Comparison of ENCODE assay signal across 1 cellular context in genomic region chr22:22391543-22391942, GRCh38.
TF ChIP-seq lines count a peak whose summit lies in the region.

No MANE protein-coding gene starts in this region.

TF ChIP-seq in GM23338, 12 proteins besides CTCF, POLR2A, EP300 and RAD21 (continued from another document):
- TF ChIP-seq ETS1 (IDR thresholded peaks at IDR 0.05) (no peak), NANOG (IDR thresholded peaks at IDR 0.05; ENCODE audit: borderline replicate concordance) (no peak), ZNF114 (CRISPR knock-in tag; IDR thresholded peaks at IDR 0.05) (no peak), ZNF462 (CRISPR knock-in tag; IDR thresholded peaks at IDR 0.05) (no peak), EZH2 (IDR thresholded peaks at IDR 0.05; ENCODE audit: low read depth, unreplicated experiment) (peak; percentile 0), CREB1 (CRISPR knock-in tag; IDR thresholded peaks at IDR 0.05; ENCODE audit: low read depth) (no peak)
- TF ChIP-seq, protein P1, sequence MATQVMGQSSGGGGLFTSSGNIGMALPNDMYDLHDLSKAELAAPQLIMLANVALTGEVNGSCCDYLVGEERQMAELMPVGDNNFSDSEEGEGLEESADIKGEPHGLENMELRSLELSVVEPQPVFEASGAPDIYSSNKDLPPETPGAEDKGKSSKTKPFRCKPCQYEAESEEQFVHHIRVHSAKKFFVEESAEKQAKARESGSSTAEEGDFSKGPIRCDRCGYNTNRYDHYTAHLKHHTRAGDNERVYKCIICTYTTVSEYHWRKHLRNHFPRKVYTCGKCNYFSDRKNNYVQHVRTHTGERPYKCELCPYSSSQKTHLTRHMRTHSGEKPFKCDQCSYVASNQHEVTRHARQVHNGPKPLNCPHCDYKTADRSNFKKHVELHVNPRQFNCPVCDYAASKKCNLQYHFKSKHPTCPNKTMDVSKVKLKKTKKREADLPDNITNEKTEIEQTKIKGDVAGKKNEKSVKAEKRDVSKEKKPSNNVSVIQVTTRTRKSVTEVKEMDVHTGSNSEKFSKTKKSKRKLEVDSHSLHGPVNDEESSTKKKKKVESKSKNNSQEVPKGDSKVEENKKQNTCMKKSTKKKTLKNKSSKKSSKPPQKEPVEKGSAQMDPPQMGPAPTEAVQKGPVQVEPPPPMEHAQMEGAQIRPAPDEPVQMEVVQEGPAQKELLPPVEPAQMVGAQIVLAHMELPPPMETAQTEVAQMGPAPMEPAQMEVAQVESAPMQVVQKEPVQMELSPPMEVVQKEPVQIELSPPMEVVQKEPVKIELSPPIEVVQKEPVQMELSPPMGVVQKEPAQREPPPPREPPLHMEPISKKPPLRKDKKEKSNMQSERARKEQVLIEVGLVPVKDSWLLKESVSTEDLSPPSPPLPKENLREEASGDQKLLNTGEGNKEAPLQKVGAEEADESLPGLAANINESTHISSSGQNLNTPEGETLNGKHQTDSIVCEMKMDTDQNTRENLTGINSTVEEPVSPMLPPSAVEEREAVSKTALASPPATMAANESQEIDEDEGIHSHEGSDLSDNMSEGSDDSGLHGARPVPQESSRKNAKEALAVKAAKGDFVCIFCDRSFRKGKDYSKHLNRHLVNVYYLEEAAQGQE (IDR thresholded peaks at IDR 0.05; ENCODE audit: unreplicated experiment), result no peak
TF ChIP-seq in GM23338: peak in this region for 1.
